13 cellular contexts compared by ENCODE assay signal in the genomic region with DNA sequence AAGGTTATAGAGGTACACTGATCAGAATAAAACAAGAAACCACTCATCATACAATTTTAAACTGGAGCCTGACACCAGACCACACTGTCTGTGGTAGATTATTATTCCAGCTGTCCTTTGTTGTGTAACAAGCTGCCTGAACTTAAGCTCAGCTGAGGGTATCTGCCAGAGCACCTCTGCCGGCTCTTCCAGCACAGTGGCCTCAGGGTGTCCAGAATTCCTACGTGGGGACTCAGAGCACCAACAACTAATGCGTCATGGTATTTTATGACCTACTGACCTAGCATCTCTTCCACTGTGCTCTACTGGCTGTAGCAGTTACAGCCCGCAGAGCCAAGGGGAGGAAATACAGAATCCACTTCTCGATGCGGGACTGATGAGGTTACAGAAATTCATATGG. TPM values are rescaled to one million over a fixed set of nuclear protein-coding genes. Genes with fewer than 3 reads are reported as not detected.
A peak's percentile ranks its signal among the peaks of the same experiment; 100 is the strongest.
DNase-seq lines count a peak whose midpoint lies in the region; ATAC-seq, FAIRE-seq and TF ChIP-seq lines count a peak whose summit lies in the region.
"Had no signal": no experiment of that assay in that cellular context is flagged by ENCODE, and none has a peak within 500 bp of the region (broad histone marks: within the 10 kb centered on the region; RNA-seq: fewer than 3 reads in every experiment).

No MANE protein-coding gene starts in this region.

- in situ Hi-C loops in HepG2 (cut with HindIII; ENCODE audit: extremely low pct_ligation_motif_present, low pct_unique_long_range_greater_than_20kb) = no loop called here

- H3K9me3 ChIP-seq in HepG2 (ENCODE audit: low read length) (no peaks in the 10 kb centered on the region), right lobe of liver (no peaks in the 10 kb centered on the region), heart right ventricle (no peaks in the 10 kb centered on the region)
- H3K9me3 ChIP-seq: testis had no signal

- H3K4me2 ChIP-seq in HepG2 (ENCODE audit: low read depth, low read length) = no peak overlapping the region

- TF ChIP-seq POLR2A in HepG2 (IDR thresholded peaks at IDR 0.05; ENCODE audit: insufficient read depth in 1 of 2, low read depth in 2 of 2, low read length in 2 of 2) (no peak), right lobe of liver (IDR thresholded peaks at IDR 0.05) (no peak)

- no peak overlapping the region for H3K27ac ChIP-seq in HepG2 (ENCODE audit: extremely low read length, insufficient read depth, low read length)
- no peak overlapping the region for H3K27ac ChIP-seq in right lobe of liver
- peak overlapping the region in 6 of 10 donors; percentile 35 to 49 (median 42) for H3K27ac ChIP-seq in heart right ventricle
- H3K27ac ChIP-seq: dorsolateral prefrontal cortex, testis had no signal

- DNase-seq in HepG2 (ENCODE audit: low spot score) = peak; percentile 38
- DNase-seq in right lobe of liver = no peak
- peak; percentile 42 to 80 for DNase-seq in SW 1271 (lab: John Stamatoyannopoulos, UW)
- no peak for DNase-seq in heart right ventricle
- DNase-seq in activated naive CD8-positive, alpha-beta T cell treated with anti-CD3 and anti-CD28 coated beads, Interleukin-2, amount 50 U/mL, for 24 hours = no peak
- no peak for DNase-seq in activated CD8-positive, alpha-beta T cell treated with anti-CD3 and anti-CD28 coated beads for 36 hours
- no peak for DNase-seq in NCI-H510A (lab: John Stamatoyannopoulos, UW)
- no peak for DNase-seq in posterior cingulate gyrus
- DNase-seq: ACHN, dorsolateral prefrontal cortex, NCI-H1694, testis had no signal

- H3K27me3 ChIP-seq in HepG2 (ENCODE audit: control insufficient read depth in 1 of 2, insufficient read depth in 2 of 2, low read length in 2 of 2) (no peaks in the 10 kb centered on the region), right lobe of liver (no peaks in the 10 kb centered on the region), heart right ventricle (no peaks in the 10 kb centered on the region)
- H3K27me3 ChIP-seq: dorsolateral prefrontal cortex, testis had no signal

- H3K36me3 ChIP-seq in HepG2 (replicated peaks in 1 of 2; ENCODE audit: control insufficient read depth in 1 of 2, insufficient read depth in 2 of 2, low read length in 2 of 2) (no peaks in the 10 kb centered on the region), right lobe of liver (no peaks in the 10 kb centered on the region), heart right ventricle (no peaks in the 10 kb centered on the region)

- H3K4me1 Mint-ChIP-seq in activated naive CD8-positive, alpha-beta T cell treated with anti-CD3 and anti-CD28 coated beads, Interleukin-2, amount 50 U/mL, for 24 hours = peaks cover 8% of the 10 kb centered on the region
- H3K4me1 Mint-ChIP-seq in activated CD8-positive, alpha-beta T cell treated with anti-CD3 and anti-CD28 coated beads for 36 hours (ENCODE audit: low read depth) = peaks cover 9% of the 10 kb centered on the region

- H3K4me3 Mint-ChIP-seq in activated naive CD8-positive, alpha-beta T cell treated with anti-CD3 and anti-CD28 coated beads, Interleukin-2, amount 50 U/mL, for 24 hours = no peak overlapping the region
- H3K4me3 Mint-ChIP-seq in activated CD8-positive, alpha-beta T cell treated with anti-CD3 and anti-CD28 coated beads for 36 hours = no peak overlapping the region
- H3K4me3 Mint-ChIP-seq: nephron had no signal

- FAIRE-seq in HepG2 (lab: Jason Lieb, UNC) = no peak

- no peak for TF ChIP-seq CTCF in HepG2 (CRISPR knock-in tag; IDR thresholded peaks at IDR 0.05)
- TF ChIP-seq CTCF in right lobe of liver (IDR thresholded peaks at IDR 0.05) = no peak
- TF ChIP-seq CTCF in heart right ventricle (IDR thresholded peaks at IDR 0.05) = no peak
- TF ChIP-seq CTCF in activated CD8-positive, alpha-beta T cell treated with anti-CD3 and anti-CD28 coated beads for 36 hours (IDR thresholded peaks at IDR 0.05) = no peak

- no peaks in the 10 kb centered on the region for H4K20me1 ChIP-seq in HepG2 (ENCODE audit: insufficient read depth, low read length)

- no peaks in the 10 kb centered on the region for H3K79me2 ChIP-seq in HepG2 (ENCODE audit: insufficient read depth, low read length)

- no peaks in the 10 kb centered on the region for H3K36me3 Mint-ChIP-seq in activated naive CD8-positive, alpha-beta T cell treated with anti-CD3 and anti-CD28 coated beads, Interleukin-2, amount 50 U/mL, for 24 hours (ENCODE audit: low read depth)
- H3K36me3 Mint-ChIP-seq in activated CD8-positive, alpha-beta T cell treated with anti-CD3 and anti-CD28 coated beads for 36 hours (ENCODE audit: low read depth) = no peaks in the 10 kb centered on the region

- peak; percentile 51 for ATAC-seq in HepG2
- no peak for ATAC-seq in right lobe of liver
- ATAC-seq in heart right ventricle = peak in 6 of 8 donors; percentile 45 to 90 (median 83)
- ATAC-seq in activated naive CD8-positive, alpha-beta T cell treated with anti-CD3 and anti-CD28 coated beads, Interleukin-2, amount 50 U/mL, for 24 hours = no peak
- no peak for ATAC-seq in activated CD8-positive, alpha-beta T cell treated with anti-CD3 and anti-CD28 coated beads for 36 hours

- H3K4me1 ChIP-seq in HepG2 (ENCODE audit: insufficient read depth, low read length) (peaks cover 47% of the 10 kb centered on the region), right lobe of liver (no peaks in the 10 kb centered on the region), heart right ventricle (peaks cover 0 to 26% (median 11%) of the 10 kb centered on the region in 9 donors)

- peaks cover 9% of the 10 kb centered on the region for H3K9me3 Mint-ChIP-seq in activated naive CD8-positive, alpha-beta T cell treated with anti-CD3 and anti-CD28 coated beads, Interleukin-2, amount 50 U/mL, for 24 hours
- H3K9me3 Mint-ChIP-seq in activated CD8-positive, alpha-beta T cell treated with anti-CD3 and anti-CD28 coated beads for 36 hours = no peaks in the 10 kb centered on the region

- POLR2A ChIA-PET in HepG2 (lab: Yijun Ruan, JAX) = interaction anchor here (1.2 kb wide), 1 partner anchor 17 kb away, joined by 4 read pairs; no protein-coding TSS in a partner anchor
- POLR2A ChIA-PET in activated CD8-positive, alpha-beta T cell treated with anti-CD3 and anti-CD28 coated beads for 36 hours (lab: Charles Lee) = interaction anchor here (1.0 kb wide), 1 partner anchor 15 kb away, joined by 3 read pairs; the partner anchor contains the start of gene RAF1

- TF ChIP-seq EP300 in HepG2 (IDR thresholded peaks at IDR 0.05; ENCODE audit: low read depth in 2 of 2, low read length in 2 of 2) = no peak
- TF ChIP-seq EP300 in HepG2 (CRISPR knock-in tag; IDR thresholded peaks at IDR 0.05; ENCODE audit: borderline replicate concordance) = no peak

- H3K4me3 ChIP-seq in HepG2 (replicated peaks in 1 of 3; ENCODE audit: insufficient read depth in 1 of 3, low read depth in 2 of 3, low read length in 3 of 3) (no peak overlapping the region), right lobe of liver (no peak overlapping the region), heart right ventricle (no peak overlapping the region)
- H3K4me3 ChIP-seq: dorsolateral prefrontal cortex, testis had no signal

- no peak overlapping the region for H2AFZ ChIP-seq in HepG2 (ENCODE audit: low read length)

- intact Hi-C loops in HepG2 (cut with micrococcal nuclease; ENCODE audit: unreplicated experiment) = loop anchor here (10.0 kb wide), 1 partner anchor 55 kb away; no protein-coding TSS in a partner anchor
- intact Hi-C loops in right lobe of liver (cut with DNase I) = no loop called here
- intact Hi-C loops in heart right ventricle (cut with DNase I) = no loop called here
- intact Hi-C loops in activated CD8-positive, alpha-beta T cell treated with anti-CD3 and anti-CD28 coated beads for 36 hours (cut with micrococcal nuclease) = no loop called here
- intact Hi-C loops in posterior cingulate gyrus (cut with DNase I) = no loop called here

- H3K9ac ChIP-seq in HepG2 (ENCODE audit: insufficient read depth, low read depth, low read length) = no peak overlapping the region

- no peak overlapping the region for H3K27ac Mint-ChIP-seq in activated naive CD8-positive, alpha-beta T cell treated with anti-CD3 and anti-CD28 coated beads, Interleukin-2, amount 50 U/mL, for 24 hours
- no peak overlapping the region for H3K27ac Mint-ChIP-seq in activated CD8-positive, alpha-beta T cell treated with anti-CD3 and anti-CD28 coated beads for 36 hours

- H3K27me3 Mint-ChIP-seq in activated naive CD8-positive, alpha-beta T cell treated with anti-CD3 and anti-CD28 coated beads, Interleukin-2, amount 50 U/mL, for 24 hours = no peaks in the 10 kb centered on the region
- H3K27me3 Mint-ChIP-seq in activated CD8-positive, alpha-beta T cell treated with anti-CD3 and anti-CD28 coated beads for 36 hours = no peaks in the 10 kb centered on the region

- no TSS peak for BruUV-seq in HepG2 (replicated peaks; lab: Mats Ljungman, UMichigan)

- CTCF ChIA-PET in HepG2 (lab: Yijun Ruan, JAX; ENCODE audit: low intra/inter-chr PET ratio, low total read pairs) = no interaction called here
- CTCF ChIA-PET in activated CD8-positive, alpha-beta T cell treated with anti-CD3 and anti-CD28 coated beads for 36 hours (lab: Charles Lee) = interaction anchor here (0.6 to 1.6 kb wide), 2 partner anchors 40 to 208 kb away, joined by 3 read pairs; no protein-coding TSS in a partner anchor

- no peak for TF ChIP-seq RAD21 in HepG2 (CRISPR knock-in tag; IDR thresholded peaks at IDR 0.05)

- WGBS in HepG2 (ENCODE audit: low lambda C conversion rate) = 51% methylated on average over 3 of the region's 6 CpGs
- 51% methylated on average over 4 of the region's 6 CpGs for WGBS in right lobe of liver (ENCODE audit: insufficient coverage, low coverage, low lambda C conversion rate, missing lambda C conversion rate)
- WGBS in heart right ventricle, 2 donors = 65 to 68% methylated on average over 6 of the region's 6 CpGs

RNA-seq across cellular contexts. Expression of gene RAF1, which starts 15.6 kb away (rescaled TPM):
- total RNA-seq in HepG2 (2016; rRNA removed; fragmentation: Illumina TruSeq; extraction: Trizol) (59.0 and 72.2 TPM in 2 replicates), right lobe of liver (10 to 100 TPM; 55.7 to 72.8 (median 60.4) TPM), heart right ventricle (100 to 1,000 TPM in 9 of 10 donors, 10 to 100 TPM in 1; 98.1 to 193 (median 129) TPM)
- total RNA-seq in HepG2 (2016; cell fraction: cytosol; rRNA removed; fragmentation: Illumina TruSeq; extraction: Trizol; ENCODE audit: low read depth) = 14.3 and 16.7 TPM in 2 replicates
- 57.7 and 70.4 TPM in 2 replicates for total RNA-seq in HepG2 (2016; cell fraction: insoluble cytoplasmic fraction; rRNA removed; fragmentation: Illumina TruSeq; extraction: Trizol)
- 53.2 and 54.8 TPM in 2 replicates for total RNA-seq in HepG2 (2016; cell fraction: membrane; rRNA removed; fragmentation: Illumina TruSeq; extraction: Trizol)
- 80.2 and 92.0 TPM in 2 replicates for total RNA-seq in HepG2 (2016; cell fraction: nucleus; rRNA removed; fragmentation: Illumina TruSeq; extraction: Trizol)
- polyA plus RNA-seq in HepG2 (2011; rRNA removed) (91.4 and 99.3 TPM in 2 replicates), heart right ventricle (10 to 100 TPM; 65.4 to 81.5 TPM)
- 54.5 and 60.0 TPM in 2 replicates for polyA plus RNA-seq in HepG2 (2011; cell fraction: cytosol; rRNA removed)
- polyA plus RNA-seq in HepG2 (2011; cell fraction: nucleus; rRNA removed) = 118 and 126 TPM in 2 replicates
- polyA plus RNA-seq in HepG2 (2012) = 46.1 and 53.2 TPM in 2 replicates
- 9.5 and 10.3 TPM in 2 replicates for polyA plus RNA-seq in HepG2 (2016; cell fraction: cytosol; fragmentation: Illumina TruSeq; extraction: Trizol; ENCODE audit: low read depth)
- polyA plus RNA-seq in HepG2 (2016; cell fraction: insoluble cytoplasmic fraction; fragmentation: Illumina TruSeq; extraction: Trizol; ENCODE audit: low read depth) = 48.0 and 52.7 TPM in 2 replicates
- 32.4 and 34.3 TPM in 2 replicates for polyA plus RNA-seq in HepG2 (2016; cell fraction: membrane; fragmentation: Illumina TruSeq; extraction: Trizol; ENCODE audit: low read depth)
- 154 and 158 TPM in 2 replicates for polyA plus RNA-seq in HepG2 (2016; cell fraction: nucleus; fragmentation: Illumina TruSeq; extraction: Trizol; ENCODE audit: insufficient read depth, low read depth)
- 194 and 317 TPM in 2 replicates for polyA minus RNA-seq in HepG2 (2011; rRNA and poly(A)+ RNA removed; ENCODE audit: low replicate concordance)
- polyA minus RNA-seq in HepG2 (2011; cell fraction: cytosol; rRNA and poly(A)+ RNA removed) = 49.2 and 50.8 TPM in 2 replicates
- polyA minus RNA-seq in HepG2 (2011; cell fraction: nucleus; rRNA and poly(A)+ RNA removed) = 132 and 164 TPM in 2 replicates
- total RNA-seq in activated CD8-positive, alpha-beta T cell treated with anti-CD3 and anti-CD28 coated beads for 36 hours = 10 to 100 TPM; 71.1 to 74.9 TPM

Comparison
In these comparisons a context has a peak if more than half of its experiments do, and no peak if none do; other contexts are left out.
1. ATAC-seq: peak in HepG2 (single experiment) and heart right ventricle (6 of 8); none in right lobe of liver (0 of 4), activated naive CD8-positive, alpha-beta T cell treated with anti-CD3 and anti-CD28 coated beads, Interleukin-2, amount 50 U/mL, for 24 hours (single experiment) and activated CD8-positive, alpha-beta T cell treated with anti-CD3 and anti-CD28 coated beads for 36 hours (single experiment).
2. DNase-seq: peak in HepG2 (single experiment) and SW 1271 (2 of 2); none in right lobe of liver (0 of 3), heart right ventricle (0 of 2), activated naive CD8-positive, alpha-beta T cell treated with anti-CD3 and anti-CD28 coated beads, Interleukin-2, amount 50 U/mL, for 24 hours (single experiment), activated CD8-positive, alpha-beta T cell treated with anti-CD3 and anti-CD28 coated beads for 36 hours (single experiment), NCI-H510A (single experiment) and posterior cingulate gyrus (0 of 10).
3. H3K27ac ChIP-seq: peak in heart right ventricle (6 of 10); none in HepG2 (single experiment) and right lobe of liver (0 of 3).